ENCODE assay signal across 10 cellular contexts in genomic region chr20:57440678-57441509, GRCh38. TPM values are rescaled to one million over a fixed set of nuclear protein-coding genes. Genes with fewer than 3 reads are reported as not detected.
DNase-seq lines count a peak whose midpoint lies in the region; ATAC-seq, FAIRE-seq and TF ChIP-seq lines count a peak whose summit lies in the region.
"Had no signal": no experiment of that assay in that cellular context is flagged by ENCODE, and none has a peak within 500 bp of the region (broad histone marks: within the 10 kb centered on the region; RNA-seq: fewer than 3 reads in every experiment).

No MANE protein-coding gene starts in this region.

- no peak for TF ChIP-seq CTCF in cardiac fibroblast (IDR thresholded peaks at IDR 0.05; ENCODE audit: low read depth, low read length)
- TF ChIP-seq CTCF in kidney (IDR thresholded peaks at IDR 0.05; ENCODE audit: borderline replicate concordance, extremely low read depth, insufficient read depth), result no peak
- no peak for TF ChIP-seq CTCF in spleen (IDR thresholded peaks at IDR 0.05 in 8 of 11, conservative IDR thresholded peaks at IDR 0.05 in 3 of 11)
- no peak for TF ChIP-seq CTCF in GM10248 (IDR thresholded peaks at IDR 0.05; ENCODE audit: control extremely low read depth, extremely low read depth, low read depth, missing control alignments)
- no peak for TF ChIP-seq CTCF in CD8-positive, alpha-beta T cell (IDR thresholded peaks at IDR 0.05)

- peaks cover 0 to 3% of the 10 kb centered on the region in 2 donors for H3K9me3 ChIP-seq in kidney (ENCODE audit: control insufficient read depth in 1 of 2, low read length in 2 of 2)
- H3K9me3 ChIP-seq in spleen, result peaks cover 0 to 6% (median 0%) of the 10 kb centered on the region in 8 donors
- H3K9me3 ChIP-seq in CD8-positive, alpha-beta T cell (ENCODE audit: low read length), result no peaks in the 10 kb centered on the region

- no peak overlapping the region for H3K9ac ChIP-seq in kidney (ENCODE audit: low read length in 2 of 2)

- CTCF ChIA-PET in GM10248 (lab: Yijun Ruan, JAX), result interaction anchor here (0.8 kb wide), 1 partner anchor 13 kb away, joined by 3 read pairs; no protein-coding TSS in a partner anchor
- CTCF ChIA-PET in CD8-positive, alpha-beta T cell (lab: Charles Lee), result interaction anchor here (0.8 to 1.7 kb wide), 2 partner anchors 59 kb away, joined by 3 read pairs; no protein-coding TSS in a partner anchor

- H3K27me3 Mint-ChIP-seq in CD8-positive, alpha-beta T cell (ENCODE audit: low read depth), result no peaks in the 10 kb centered on the region
- H3K27me3 Mint-ChIP-seq: natural killer cell treated with Interleukin-12 subunit alpha and Interleukin-12 subunit beta and Interleukin-15 and Interleukin-18, amount 100 ng/mL, for 72 hours had no signal

- intact Hi-C loops in kidney (cut with DNase I), result no loop called here
- intact Hi-C loops in spleen (cut with DNase I; ENCODE audit: low total_unique reads), result no loop called here
- intact Hi-C loops in CD8-positive, alpha-beta T cell (cut with DNase I, micrococcal nuclease), result no loop called here

- no peaks in the 10 kb centered on the region for H3K9me3 Mint-ChIP-seq in CD8-positive, alpha-beta T cell
- H3K9me3 Mint-ChIP-seq: natural killer cell treated with Interleukin-12 subunit alpha and Interleukin-12 subunit beta and Interleukin-15 and Interleukin-18, amount 100 ng/mL, for 72 hours had no signal

- H3K36me3 Mint-ChIP-seq in CD8-positive, alpha-beta T cell, result no peaks in the 10 kb centered on the region
- H3K36me3 Mint-ChIP-seq: natural killer cell treated with Interleukin-12 subunit alpha and Interleukin-12 subunit beta and Interleukin-15 and Interleukin-18, amount 100 ng/mL, for 72 hours had no signal

- DNase-seq in HT-29 (ENCODE audit: low spot score), result peak; percentile 77
- peak; percentile 28 to 89 for DNase-seq in cardiac fibroblast (ENCODE audit: low read depth in 2 of 2)
- DNase-seq in kidney, result peak; percentile 90
- peak; percentile 86 for DNase-seq in spleen
- no peak for DNase-seq in GM10248 (ENCODE audit: extremely low spot score)
- no peak for DNase-seq in CD8-positive, alpha-beta T cell

- peaks cover 6% of the 10 kb centered on the region for H3K4me1 Mint-ChIP-seq in CD8-positive, alpha-beta T cell (ENCODE audit: low read depth)

- POLR2A ChIA-PET in GM10248 (lab: Yijun Ruan, JAX), result no interaction called here
- POLR2A ChIA-PET in CD8-positive, alpha-beta T cell (lab: Charles Lee), result interaction anchor here (1.6 to 1.8 kb wide), 2 partner anchors 38 to 43 kb away, joined by 3 to 8 read pairs; no protein-coding TSS in a partner anchor

- no peaks in the 10 kb centered on the region for H3K27me3 ChIP-seq in spleen (replicated peaks in 1 of 7)
- H3K27me3 ChIP-seq in CD8-positive, alpha-beta T cell (ENCODE audit: insufficient read depth, low read length), result no peaks in the 10 kb centered on the region

- H3K27ac ChIP-seq in kidney (ENCODE audit: low read depth in 2 of 2, low read length in 2 of 2) (peak overlapping the region in 1 of 2 donors; percentile 57), spleen (peak overlapping the region; percentile 36 to 87 (median 76))
- no peak overlapping the region for H3K27ac ChIP-seq in CD8-positive, alpha-beta T cell (ENCODE audit: low read depth, low read length)

- ATAC-seq in HG02588 (IDR thresholded peaks at IDR 0.05; ENCODE audit: unreplicated experiment), result no peak
- no peak for ATAC-seq in HG02623 (IDR thresholded peaks at IDR 0.05; ENCODE audit: unreplicated experiment)
- no peak for ATAC-seq in CD8-positive, alpha-beta T cell

- TF ChIP-seq POLR2A in spleen (IDR thresholded peaks at IDR 0.05), result no peak

- no peak overlapping the region for H3K27ac Mint-ChIP-seq in CD8-positive, alpha-beta T cell
- H3K27ac Mint-ChIP-seq: natural killer cell treated with Interleukin-12 subunit alpha and Interleukin-12 subunit beta and Interleukin-15 and Interleukin-18, amount 100 ng/mL, for 72 hours had no signal

- H3K4me3 ChIP-seq in cardiac fibroblast (replicated peaks in 1 of 2; ENCODE audit: low read depth in 2 of 2, low read length in 2 of 2) (no peak overlapping the region), kidney (ENCODE audit: low read length in 2 of 2) (no peak overlapping the region), spleen (no peak overlapping the region)
- H3K4me3 ChIP-seq in CD8-positive, alpha-beta T cell (ENCODE audit: low read depth, low read length), result no peak overlapping the region

- H3K4me3 Mint-ChIP-seq in CD8-positive, alpha-beta T cell, result no peak overlapping the region
- H3K4me3 Mint-ChIP-seq: natural killer cell treated with Interleukin-12 subunit alpha and Interleukin-12 subunit beta and Interleukin-15 and Interleukin-18, amount 100 ng/mL, for 72 hours had no signal

- WGBS in spleen, 5 donors, result 44 to 65% (median 52%) methylated on average over 20 to 33 of the region's 33 CpGs

- FAIRE-seq in kidney (lab: Jason Lieb, UNC), result no peak
- FAIRE-seq: GM18507 had no signal

- H3K36me3 ChIP-seq in kidney (ENCODE audit: control insufficient read depth in 1 of 2, insufficient read depth in 2 of 2, low read length in 2 of 2) (no peaks in the 10 kb centered on the region), spleen (no peaks in the 10 kb centered on the region)
- H3K36me3 ChIP-seq in CD8-positive, alpha-beta T cell (ENCODE audit: insufficient read depth, low read length), result no peaks in the 10 kb centered on the region

- H3K4me1 ChIP-seq in kidney (ENCODE audit: control insufficient read depth in 1 of 2, insufficient read depth in 1 of 2, low read depth in 1 of 2, low read length in 2 of 2) (no peaks in the 10 kb centered on the region), spleen (peaks cover 2 to 69% (median 40%) of the 10 kb centered on the region in 6 donors)
- H3K4me1 ChIP-seq in CD8-positive, alpha-beta T cell (ENCODE audit: insufficient read depth, low read length), result peaks cover 4% of the 10 kb centered on the region

RNA-seq across cellular contexts. Expression of gene RBM38, which starts 49.7 kb away (rescaled TPM):
- 98.7 and 102 TPM in 2 replicates for total RNA-seq in HT-29 (2014; rRNA removed; shearing (Covaris generic))
- 16.8 TPM for total RNA-seq in kidney
- 18.0 TPM for polyA plus RNA-seq in kidney (ENCODE audit: insufficient read depth, low read depth, low replicate concordance)
- total RNA-seq in spleen, result 100 to 1,000 TPM in 1 of 7 donors, 10 to 100 TPM in 6; 49.2 to 120 (median 61.6) TPM
- 10 to 100 TPM; 48.6 to 87.8 (median 81.2) TPM for polyA plus RNA-seq in spleen
- total RNA-seq in CD8-positive, alpha-beta T cell, result 100 to 1,000 TPM; 739 to 743 TPM

Comparison
In these comparisons a context has a peak if more than half of its experiments do, and no peak if none do; other contexts are left out.
1. DNase-seq: peak in HT-29 (single experiment), cardiac fibroblast (2 of 2), kidney (single experiment) and spleen (single experiment); none in GM10248 (single experiment) and CD8-positive, alpha-beta T cell (0 of 7).